Comparison of ENCODE assay signal across 1 cellular context in the genomic region with DNA sequence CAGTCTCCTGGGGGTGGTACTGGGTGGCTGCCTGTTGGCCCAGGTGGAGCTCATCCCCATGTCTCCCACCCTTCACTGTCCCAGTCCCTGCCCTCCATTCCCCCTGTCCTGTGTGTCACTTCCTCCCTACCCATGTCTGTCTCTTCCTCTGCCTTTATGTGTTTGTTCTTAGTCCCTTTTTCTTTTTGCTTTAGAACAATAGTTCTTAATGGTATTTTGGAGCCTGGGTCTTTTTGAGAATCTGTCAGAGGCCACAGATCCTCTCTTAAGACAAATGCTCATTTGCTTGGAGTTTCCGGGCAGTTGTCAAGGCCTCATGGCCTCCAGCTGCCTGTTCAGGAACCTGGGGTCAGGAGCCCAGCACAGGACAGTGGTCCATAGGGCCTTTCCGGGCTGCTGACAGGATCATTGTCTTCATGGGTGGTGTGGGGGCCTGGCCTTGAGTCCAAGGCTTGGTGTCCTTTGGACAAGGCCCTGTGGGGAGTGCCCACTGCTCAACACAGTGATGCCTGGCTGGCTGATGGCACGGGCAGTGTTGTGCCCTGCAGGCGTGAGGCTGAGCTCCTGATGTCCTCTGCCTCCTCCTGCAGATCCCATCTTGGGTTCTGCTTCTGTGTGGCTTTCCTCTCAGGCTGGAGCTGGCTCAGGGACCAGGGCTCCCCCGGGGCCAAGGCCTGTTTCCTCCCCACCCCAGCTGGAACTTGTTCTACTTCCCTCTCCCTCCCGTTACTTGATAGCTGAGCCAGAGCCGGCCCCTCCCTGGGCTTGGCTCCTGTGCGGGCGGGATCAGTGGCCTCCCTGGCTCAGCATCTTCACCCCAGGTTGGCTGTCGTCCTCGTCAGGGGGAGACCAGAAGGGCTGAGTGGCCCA.
TF ChIP-seq lines count a peak whose summit lies in the region.

No MANE protein-coding gene starts in this region.

TF ChIP-seq in endothelial cell of umbilical vein, 7 proteins besides CTCF, POLR2A, EP300 and RAD21:
- TF ChIP-seq JUN (IDR thresholded peaks at IDR 0.05; ENCODE audit: borderline replicate concordance, insufficient read depth, insufficient read length, low read depth) (no peak), EZH2 (IDR thresholded peaks at IDR 0.05; ENCODE audit: borderline replicate concordance, low read depth, low read length, severe bottlenecking) (no peak), GATA2 (IDR thresholded peaks at IDR 0.05; ENCODE audit: insufficient read depth, insufficient read length, low read depth, low read length) (no peak), FOS (IDR thresholded peaks at IDR 0.05; ENCODE audit: borderline replicate concordance, insufficient read depth, low read length) (no peak), POLR2AphosphoS5 (IDR thresholded peaks at IDR 0.05; ENCODE audit: insufficient read depth, low read depth, low read length) (no peak), MYC (IDR thresholded peaks at IDR 0.05; ENCODE audit: low read depth, low read length) (no peak)
- TF ChIP-seq, protein P1, sequence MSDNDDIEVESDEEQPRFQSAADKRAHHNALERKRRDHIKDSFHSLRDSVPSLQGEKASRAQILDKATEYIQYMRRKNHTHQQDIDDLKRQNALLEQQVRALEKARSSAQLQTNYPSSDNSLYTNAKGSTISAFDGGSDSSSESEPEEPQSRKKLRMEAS (IDR thresholded peaks at IDR 0.05; ENCODE audit: insufficient read depth, insufficient read length) = no peak
